ENCODE assay signal across 36 cellular contexts in the genomic region with DNA sequence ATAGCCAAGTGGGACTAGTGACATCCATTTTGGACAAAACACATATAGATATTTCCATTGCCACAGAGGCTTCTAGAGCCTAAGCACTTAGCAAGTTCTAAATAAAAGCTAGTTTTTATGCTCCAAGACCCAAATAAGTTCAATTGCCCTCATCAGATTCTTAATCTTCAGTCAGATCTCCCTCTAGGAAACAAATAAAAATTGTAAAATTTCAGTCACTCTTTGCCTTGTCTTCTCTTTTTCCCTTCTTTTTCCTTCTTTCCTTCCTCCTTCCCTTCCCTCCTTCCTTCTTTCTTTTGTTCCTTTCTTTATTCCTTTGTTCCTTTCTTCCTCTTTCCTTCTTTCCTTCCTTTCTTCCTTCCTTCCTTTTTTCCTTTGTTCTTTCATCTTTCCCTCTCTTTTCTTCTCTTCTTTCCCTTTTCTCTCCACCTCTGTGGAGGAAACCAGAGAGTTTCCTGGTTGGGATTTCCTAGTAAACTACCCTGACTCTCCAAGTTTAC.
"Had no signal": no experiment of that assay in that cellular context is flagged by ENCODE, and none has a peak within 500 bp of the region (broad histone marks: within the 10 kb centered on the region; RNA-seq: fewer than 3 reads in every experiment).

No MANE protein-coding gene starts in this region.

- ATAC-seq: activated CD4-positive, alpha-beta T cell treated with anti-CD3 and anti-CD28 coated beads for 36 hours; activated CD4-positive, CD25-positive, alpha-beta regulatory T cell treated with anti-CD3 and anti-CD28 coated beads, Interleukin-2, amount 50 U/mL, for 24 hours; activated CD8-positive, alpha-beta memory T cell treated with anti-CD3 and anti-CD28 coated beads, Interleukin-2, amount 10 ng/mL, durations not matched to agents 7 days and 5 days; activated CD8-positive, alpha-beta T cell treated with anti-CD3 and anti-CD28 coated beads, Interleukin-2, amount 10 ng/mL, durations not matched to agents 7 days and 5 days; activated naive CD8-positive, alpha-beta T cell treated with anti-CD3 and anti-CD28 coated beads, Interleukin-2, amount 50 U/mL, for 24 hours; T-cell; T-helper 17 cell had no signal

- H3K36me3 Mint-ChIP-seq: activated naive CD4-positive, alpha-beta T cell treated with anti-CD3 and anti-CD28 coated beads, Interleukin-2, amount 10 ng/mL, durations not matched to agents 7 days and 5 days; brain; T-cell had no signal

- H3K36me3 ChIP-seq: ascending aorta, cardiac muscle cell had no signal

- H3K4me1 ChIP-seq: ascending aorta had no signal

- DNase-seq: activated CD4-positive, alpha-beta memory T cell treated with anti-CD3 and anti-CD28 coated beads, Interleukin-2, amount 10 ng/mL, durations not matched to agents 7 days and 5 days; activated CD4-positive, alpha-beta T cell treated with anti-CD3 and anti-CD28 coated beads for 1 hour; activated CD4-positive, alpha-beta T cell treated with anti-CD3 and anti-CD28 coated beads for 36 hours; activated CD4-positive, alpha-beta T cell treated with anti-CD3 and anti-CD28 coated beads for 48 hours; activated CD4-positive, alpha-beta T cell treated with anti-CD3 and anti-CD28 coated beads, Interleukin-2, amount 10 ng/mL, durations not matched to agents 7 days and 5 days; activated CD4-positive, alpha-beta T cell treated with anti-CD3 and anti-CD28 coated beads, Interleukin-2, amount 50 U/mL, for 48 hours; activated CD4-positive, CD25-positive, alpha-beta regulatory T cell; activated CD8-positive, alpha-beta memory T cell treated with anti-CD3 and anti-CD28 coated beads for 24 hours; activated CD8-positive, alpha-beta memory T cell treated with anti-CD3 and anti-CD28 coated beads, Interleukin-2, amount 10 ng/mL, durations not matched to agents 7 days and 5 days; activated CD8-positive, alpha-beta memory T cell treated with anti-CD3 and anti-CD28 coated beads, Interleukin-2, amount 50 U/mL, for 48 hours; activated CD8-positive, alpha-beta T cell treated with anti-CD3 and anti-CD28 coated beads, Interleukin-2, amount 10 ng/mL, durations not matched to agents 7 days and 5 days; activated effector memory CD4-positive, alpha-beta T cell treated with Interleukin-2 at 50 U/mL for 16 hours; activated gamma-delta T cell; activated naive CD4-positive, alpha-beta T cell treated with anti-CD3 and anti-CD28 coated beads, Interleukin-2, amount 10 ng/mL, durations not matched to agents 7 days and 5 days; activated naive CD4-positive, alpha-beta T cell treated with Interleukin-2 at 50 U/mL for 16 hours; activated naive CD8-positive, alpha-beta T cell treated with anti-CD3 and anti-CD28 coated beads, Interleukin-2, amount 10 ng/mL, durations not matched to agents 7 days and 5 days; activated naive CD8-positive, alpha-beta T cell treated with anti-CD3 and anti-CD28 coated beads, Interleukin-2, amount 50 U/mL, for 24 hours; activated T-cell treated with anti-CD3 and anti-CD28 coated beads, Interleukin-2, amount 50 U/mL, for 24 hours; activated T-cell treated with anti-CD3 and anti-CD28 coated beads, Interleukin-2, amount 50 U/mL, for 48 hours; amygdala; anterior cingulate cortex; caudate nucleus; cerebellar nuclear complex; T-cell; T-helper 17 cell had no signal

- H3K4me3 Mint-ChIP-seq: activated CD4-positive, alpha-beta memory T cell treated with anti-CD3 and anti-CD28 coated beads, Interleukin-2, amount 10 ng/mL, durations not matched to agents 7 days and 5 days; activated CD4-positive, alpha-beta T cell treated with anti-CD3 and anti-CD28 coated beads for 36 hours; activated CD4-positive, alpha-beta T cell treated with anti-CD3 and anti-CD28 coated beads, Interleukin-2, amount 10 ng/mL, durations not matched to agents 7 days and 5 days; activated CD8-positive, alpha-beta memory T cell treated with anti-CD3 and anti-CD28 coated beads, Interleukin-2, amount 10 ng/mL, durations not matched to agents 7 days and 5 days; activated CD8-positive, alpha-beta T cell treated with anti-CD3 and anti-CD28 coated beads, Interleukin-2, amount 10 ng/mL, durations not matched to agents 7 days and 5 days; activated naive CD4-positive, alpha-beta T cell treated with anti-CD3 and anti-CD28 coated beads, Interleukin-2, amount 10 ng/mL, durations not matched to agents 7 days and 5 days; activated naive CD4-positive, alpha-beta T cell treated with anti-CD3 and anti-CD28 coated beads, Interleukin-2, amount 50 U/mL, for 24 hours; activated naive CD8-positive, alpha-beta T cell; activated naive CD8-positive, alpha-beta T cell treated with anti-CD3 and anti-CD28 coated beads, Interleukin-2, amount 10 ng/mL, durations not matched to agents 7 days and 5 days; activated naive CD8-positive, alpha-beta T cell treated with anti-CD3 and anti-CD28 coated beads, Interleukin-2, amount 50 U/mL, for 24 hours; activated T-cell treated with anti-CD3 and anti-CD28 coated beads, Interleukin-2, amount 50 U/mL, for 24 hours; brain; central memory CD8-positive, alpha-beta T cell; T-helper 17 cell had no signal

- H3K27ac Mint-ChIP-seq: activated CD4-positive, alpha-beta memory T cell treated with anti-CD3 and anti-CD28 coated beads, Interleukin-2, amount 10 ng/mL, durations not matched to agents 7 days and 5 days; activated CD4-positive, alpha-beta T cell treated with anti-CD3 and anti-CD28 coated beads for 36 hours; activated CD4-positive, alpha-beta T cell treated with anti-CD3 and anti-CD28 coated beads, Interleukin-2, amount 10 ng/mL, durations not matched to agents 7 days and 5 days; activated CD8-positive, alpha-beta memory T cell treated with anti-CD3 and anti-CD28 coated beads, Interleukin-2, amount 10 ng/mL, durations not matched to agents 7 days and 5 days; activated CD8-positive, alpha-beta T cell treated with anti-CD3 and anti-CD28 coated beads, Interleukin-2, amount 10 ng/mL, durations not matched to agents 7 days and 5 days; activated naive CD4-positive, alpha-beta T cell treated with anti-CD3 and anti-CD28 coated beads, Interleukin-2, amount 10 ng/mL, durations not matched to agents 7 days and 5 days; activated naive CD4-positive, alpha-beta T cell treated with anti-CD3 and anti-CD28 coated beads, Interleukin-2, amount 50 U/mL, for 24 hours; activated naive CD8-positive, alpha-beta T cell; activated naive CD8-positive, alpha-beta T cell treated with anti-CD3 and anti-CD28 coated beads, Interleukin-2, amount 10 ng/mL, durations not matched to agents 7 days and 5 days; activated naive CD8-positive, alpha-beta T cell treated with anti-CD3 and anti-CD28 coated beads, Interleukin-2, amount 50 U/mL, for 24 hours; activated T-cell treated with anti-CD3 and anti-CD28 coated beads, Interleukin-2, amount 50 U/mL, for 24 hours; activated T-helper 2 cell treated with anti-CD3 and anti-CD28 coated beads, Interferon-gamma antibody, Interleukin-2, Interleukin-4, amounts not matched to agents 10 μg/mL and 5 μg/mL and 100 μg/mL, durations not matched to agents 14 hours and 24 hours and 36 hours; brain; T-helper 17 cell had no signal

- H3K27me3 Mint-ChIP-seq: activated CD4-positive, alpha-beta memory T cell treated with anti-CD3 and anti-CD28 coated beads, Interleukin-2, amount 10 ng/mL, durations not matched to agents 7 days and 5 days; activated naive CD8-positive, alpha-beta T cell treated with anti-CD3 and anti-CD28 coated beads, Interleukin-2, amount 50 U/mL, for 24 hours; brain had no signal

- FAIRE-seq: bronchial epithelial cell, TTC549 had no signal

- H3K27ac ChIP-seq: ascending aorta, cardiac muscle cell, VCaP had no signal

- H3K4me3 ChIP-seq: ascending aorta, cardiac muscle cell had no signal

- H3K4me1 Mint-ChIP-seq: activated naive CD4-positive, alpha-beta T cell treated with anti-CD3 and anti-CD28 coated beads, Interleukin-2, amount 50 U/mL, for 24 hours; activated naive CD8-positive, alpha-beta T cell treated with anti-CD3 and anti-CD28 coated beads, Interleukin-2, amount 50 U/mL, for 24 hours; brain; central memory CD8-positive, alpha-beta T cell; T-cell had no signal

- H3K27me3 ChIP-seq: ascending aorta, cardiac muscle cell had no signal
